In the genomic region with DNA sequence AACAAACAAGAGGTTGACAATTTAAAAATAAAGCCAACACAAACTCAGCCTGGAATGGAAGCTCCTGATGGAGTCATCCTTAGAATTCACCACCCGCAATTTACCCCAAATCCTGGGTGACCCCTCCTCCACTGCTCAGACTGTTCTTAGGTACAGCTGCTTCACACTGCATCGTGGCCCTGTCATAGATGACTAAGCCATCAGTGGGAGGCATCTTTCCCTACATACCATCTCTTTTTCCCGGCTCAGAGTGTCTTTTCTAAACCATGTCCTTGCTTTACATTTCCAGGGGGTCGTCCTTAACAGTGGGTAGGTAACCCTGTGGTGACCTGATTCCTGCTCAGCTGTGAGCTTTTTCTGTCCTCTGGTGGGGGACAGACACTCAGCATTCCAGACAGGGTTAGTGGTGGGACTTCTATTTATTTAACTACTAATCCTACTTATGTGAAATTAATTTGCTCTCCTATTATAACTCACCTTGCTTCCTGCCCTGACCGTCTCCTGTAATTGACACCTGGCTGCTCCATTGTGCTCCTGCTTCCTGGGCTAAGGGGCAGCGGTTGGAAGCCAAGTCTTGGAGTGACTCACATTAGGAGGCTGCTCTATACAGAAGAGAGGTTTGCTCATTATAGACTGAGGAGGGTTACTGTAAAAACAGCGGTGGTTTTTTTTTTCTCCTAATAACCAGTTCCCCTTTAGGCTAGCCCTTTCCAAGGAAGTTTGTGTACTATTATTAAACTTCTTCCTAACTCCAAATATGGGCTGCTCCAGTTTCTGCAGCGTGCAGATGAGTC, we compare ENCODE assay signal across 9 cellular contexts. TPM values are rescaled to one million over a fixed set of nuclear protein-coding genes. Genes with fewer than 3 reads are reported as not detected.
A peak's percentile ranks its signal among the peaks of the same experiment; 100 is the strongest.
DNase-seq lines count a peak whose midpoint lies in the region; ATAC-seq and TF ChIP-seq lines count a peak whose summit lies in the region.
"Had no signal": no experiment of that assay in that cellular context is flagged by ENCODE, and none has a peak within 500 bp of the region (broad histone marks: within the 10 kb centered on the region; RNA-seq: fewer than 3 reads in every experiment).

No MANE protein-coding gene starts in this region.

- peaks cover 0 to 13% of the 10 kb centered on the region in 2 donors for H3K4me1 ChIP-seq in lung (ENCODE audit: control insufficient read depth in 2 of 2, insufficient read depth in 2 of 2, low read length in 2 of 2)

- H3K36me3 ChIP-seq in lung (ENCODE audit: control insufficient read depth in 2 of 2, insufficient read depth in 2 of 2, low read length in 2 of 2): no peaks in the 10 kb centered on the region

- H3K4me3 Mint-ChIP-seq in stimulated activated effector memory CD8-positive, alpha-beta T cell treated with anti-CD3 and anti-CD28 coated beads, Interleukin-12 subunit alpha, Interleukin-12 subunit beta, amount 100 ng/mL, for 72 hours: no peak overlapping the region

- no peak overlapping the region for H3K4me3 ChIP-seq in AG09309 (ENCODE audit: control insufficient read depth, low read depth, low read length)
- H3K4me3 ChIP-seq in lung: no peak overlapping the region

- H3K27ac Mint-ChIP-seq in stimulated activated effector memory CD8-positive, alpha-beta T cell treated with anti-CD3 and anti-CD28 coated beads, Interleukin-12 subunit alpha, Interleukin-12 subunit beta, amount 100 ng/mL, for 72 hours: no peak overlapping the region

- TF ChIP-seq CTCF in AG09309 (IDR thresholded peaks at IDR 0.05; ENCODE audit: control insufficient read depth, insufficient read depth, low read depth, low read length, missing control alignments): no peak
- no peak for TF ChIP-seq CTCF in lung (IDR thresholded peaks at IDR 0.05; ENCODE audit: control extremely low read depth, extremely low read depth)

- peak overlapping the region in 1 of 2 donors; percentile 26 for H3K27ac ChIP-seq in lung (ENCODE audit: low read depth in 1 of 2, low read length in 1 of 2)

- peaks cover 0 to 6% of the 10 kb centered on the region in 2 donors for H3K9me3 ChIP-seq in lung (ENCODE audit: control insufficient read depth in 2 of 2, insufficient read depth in 1 of 2, low read length in 1 of 2)

- 61 to 73% methylated on average over 8 of the region's 8 CpGs for WGBS in lung, 2 donors

- no peaks in the 10 kb centered on the region for H3K36me3 Mint-ChIP-seq in stimulated activated effector memory CD8-positive, alpha-beta T cell treated with anti-CD3 and anti-CD28 coated beads, Interleukin-12 subunit alpha, Interleukin-12 subunit beta, amount 100 ng/mL, for 72 hours

- ATAC-seq in lung (ENCODE audit: insufficient read depth, low FRiP score) (peak; percentile 35), HG03108 (IDR thresholded peaks at IDR 0.05; ENCODE audit: unreplicated experiment) (no peak)
- no peak for ATAC-seq in stimulated activated effector memory CD8-positive, alpha-beta T cell treated with anti-CD3 and anti-CD28 coated beads, Interleukin-12 subunit alpha, Interleukin-12 subunit beta, amount 100 ng/mL, for 72 hours

- H3K27me3 ChIP-seq in lung (ENCODE audit: control insufficient read depth, insufficient read depth): no peaks in the 10 kb centered on the region

- H3K9me3 Mint-ChIP-seq in stimulated activated effector memory CD8-positive, alpha-beta T cell treated with anti-CD3 and anti-CD28 coated beads, Interleukin-12 subunit alpha, Interleukin-12 subunit beta, amount 100 ng/mL, for 72 hours: no peaks in the 10 kb centered on the region

- H3K4me1 Mint-ChIP-seq in stimulated activated effector memory CD8-positive, alpha-beta T cell treated with anti-CD3 and anti-CD28 coated beads, Interleukin-12 subunit alpha, Interleukin-12 subunit beta, amount 100 ng/mL, for 72 hours: no peaks in the 10 kb centered on the region

- DNase-seq in AG09309 (ENCODE audit: low read depth) (peak; percentile 20), HS-5 (ENCODE audit: low read depth) (peak; percentile 32), amniotic epithelial cell (ENCODE audit: low read depth) (peak; percentile 69), lung (ENCODE audit: low spot score) (no peak), hippocampal formation (lab: John Stamatoyannopoulos, UW) (no peak), NCI-H526 treated with DMSO at 0.1 percent for 48 hours (lab: John Stamatoyannopoulos, UW) (no peak)
- no peak for DNase-seq in stimulated activated effector memory CD8-positive, alpha-beta T cell treated with anti-CD3 and anti-CD28 coated beads, Interleukin-12 subunit alpha, Interleukin-12 subunit beta, amount 100 ng/mL, for 72 hours (ENCODE audit: low spot score in 2 of 2)
- DNase-seq: activated CD4-positive, alpha-beta T cell treated with anti-CD3 and anti-CD28 coated beads, Interleukin-2, amount 50 U/mL, for 4 hours had no signal

RNA-seq across cellular contexts. Expression of a gene that starts 40.6 kb away (rescaled TPM):
- total RNA-seq in lung: 10 to 100 TPM in 1 of 2 donors, 1 to 10 TPM in 1; 8.2 to 16.8 TPM
- 1 to 10 TPM; 2.3 to 6.9 TPM for polyA plus RNA-seq in lung

Comparison
In these comparisons a context has a peak if more than half of its experiments do, and no peak if none do; other contexts are left out.
1. DNase-seq: peak in AG09309 (single experiment), HS-5 (single experiment) and amniotic epithelial cell (single experiment); none in lung (single experiment), hippocampal formation (0 of 2), stimulated activated effector memory CD8-positive, alpha-beta T cell treated with anti-CD3 and anti-CD28 coated beads, Interleukin-12 subunit alpha, Interleukin-12 subunit beta, amount 100 ng/mL, for 72 hours (0 of 2) and NCI-H526 treated with DMSO at 0.1 percent for 48 hours (single experiment).